1 cellular context compared by ENCODE assay signal in genomic region chr6:5850848-5851255, GRCh38.
TF ChIP-seq lines count a peak whose summit lies in the region.

No MANE protein-coding gene starts in this region.

TF ChIP-seq in GM12878, 131 proteins besides CTCF, POLR2A, EP300 and RAD21 (continued from another document):
- no peak for TF ChIP-seq GATAD2B (conservative IDR thresholded peaks at IDR 0.05; ENCODE audit: low read depth)
- no peak for TF ChIP-seq STAT1 (conservative IDR thresholded peaks at IDR 0.05)
- no peak for TF ChIP-seq RFX5 (IDR thresholded peaks at IDR 0.05; ENCODE audit: low read depth, low read length)
- no peak for TF ChIP-seq SUZ12 (IDR thresholded peaks at IDR 0.05; ENCODE audit: unreplicated experiment)
